ENCODE assay signal across 28 cellular contexts in genomic region chr9:134757206-134757975, GRCh38.
"Had no signal": no experiment of that assay in that cellular context is flagged by ENCODE, and none has a peak within 500 bp of the region (broad histone marks: within the 10 kb centered on the region; RNA-seq: fewer than 3 reads in every experiment).

No MANE protein-coding gene starts in this region.

- H3K36me3 Mint-ChIP-seq: activated naive CD8-positive, alpha-beta T cell; naive B cell; stimulated activated naive B cell treated with anti-CD40 and anti-IgM and Interleukin-4, amounts not matched to agents 10 μg/mL and 1 μg/mL and 100 μg/mL, for 72 hours had no signal

- H3K36me3 ChIP-seq: colonic mucosa, upper lobe of right lung had no signal

- ATAC-seq: body of pancreas; gastroesophageal sphincter; left colon; right cardiac atrium; stimulated activated naive B cell treated with anti-CD40 and anti-IgM and Interleukin-4, amounts not matched to agents 10 μg/mL and 1 μg/mL and 100 μg/mL, for 72 hours; upper lobe of right lung had no signal

- H3K9me3 ChIP-seq: body of pancreas, colonic mucosa, gastroesophageal sphincter, suprapubic skin, tibial artery, upper lobe of right lung had no signal

- H3K4me2 ChIP-seq: hepatocyte had no signal

- H3K27ac Mint-ChIP-seq: activated naive CD8-positive, alpha-beta T cell; naive B cell; stimulated activated naive B cell treated with anti-CD40 and anti-IgM and Interleukin-4, amounts not matched to agents 10 μg/mL and 1 μg/mL and 100 μg/mL, for 72 hours; T-helper 1 cell treated with Interleukin-12 subunit alpha and Interleukin-12 subunit beta and Interleukin-4 antibody, amounts not matched to agents 30 μg/mL and 1 μg/mL, for 36 hours had no signal

- H3K4me1 ChIP-seq: body of pancreas, colonic mucosa, parathyroid adenoma, suprapubic skin, tibial artery, upper lobe of right lung had no signal

- DNase-seq: activated CD4-positive, alpha-beta T cell treated with anti-CD3 and anti-CD28 coated beads for 4 hours; activated CD4-positive, alpha-beta T cell treated with anti-CD3 and anti-CD28 coated beads, Interleukin-2, amount 50 U/mL, for 48 hours; activated CD8-positive, alpha-beta memory T cell treated with anti-CD3 and anti-CD28 coated beads for 24 hours; activated effector memory CD4-positive, alpha-beta T cell treated with Interleukin-2 at 50 U/mL for 16 hours; activated naive CD4-positive, alpha-beta T cell treated with Interleukin-2 at 50 U/mL for 16 hours; anterior cingulate cortex; body of pancreas; colonic mucosa; effector memory CD4-positive, alpha-beta T cell; erythroblast; kidney; left colon; mammary epithelial cell; naive B cell; nucleus accumbens; right cardiac atrium; stimulated activated CD4-positive, alpha-beta T cell treated with anti-CD3 and anti-CD28 coated beads, Interleukin-4, amount 100 ng/mL, for 24 hours; stimulated activated naive B cell treated with anti-CD40 and anti-IgM and Interleukin-4, amounts not matched to agents 10 μg/mL and 1 μg/mL and 100 μg/mL, for 72 hours; T-helper 9 cell; tibial artery; upper lobe of right lung had no signal

- H3K79me2 ChIP-seq: hepatocyte, parathyroid adenoma had no signal

- H3K27me3 ChIP-seq: body of pancreas, colonic mucosa, gastroesophageal sphincter, hepatocyte, suprapubic skin, tibial artery, upper lobe of right lung had no signal

- H2AFZ ChIP-seq: hepatocyte, parathyroid adenoma had no signal

- H3K9ac ChIP-seq: parathyroid adenoma had no signal

- H3K27ac ChIP-seq: body of pancreas, colonic mucosa, hepatocyte, parathyroid adenoma, suprapubic skin, tibial artery, upper lobe of right lung, VCaP had no signal

- H3K27me3 Mint-ChIP-seq: activated naive CD8-positive, alpha-beta T cell; naive B cell had no signal

- H3K4me3 Mint-ChIP-seq: activated naive CD8-positive, alpha-beta T cell; naive B cell; stimulated activated naive B cell treated with anti-CD40 and anti-IgM and Interleukin-4, amounts not matched to agents 10 μg/mL and 1 μg/mL and 100 μg/mL, for 72 hours; T-helper 1 cell treated with Interleukin-12 subunit alpha and Interleukin-12 subunit beta and Interleukin-4 antibody, amounts not matched to agents 30 μg/mL and 1 μg/mL, for 36 hours had no signal

- H3K4me3 ChIP-seq: body of pancreas, colonic mucosa, gastroesophageal sphincter, hepatocyte, suprapubic skin, tibial artery, upper lobe of right lung had no signal
